1 cellular context compared by ENCODE assay signal in the genomic region with DNA sequence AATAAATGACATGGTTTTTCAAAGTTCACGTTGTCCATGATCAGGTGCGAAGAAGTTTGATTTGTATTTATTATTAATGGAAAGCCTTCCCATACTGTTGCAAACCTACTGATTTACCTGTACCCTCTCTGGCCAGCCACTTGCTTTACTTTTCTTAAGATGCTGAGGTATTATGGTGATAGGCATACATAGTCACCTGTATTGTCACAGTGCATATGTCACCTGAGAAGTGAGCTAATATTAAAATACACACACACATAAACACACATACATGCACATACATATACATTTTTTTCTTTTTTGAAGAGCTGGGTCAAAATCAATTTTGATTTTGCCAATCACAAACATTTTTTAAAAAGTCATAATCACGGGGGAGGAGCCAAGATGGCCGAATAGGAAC.
TF ChIP-seq lines count a peak whose summit lies in the region.

No MANE protein-coding gene starts in this region.

TF ChIP-seq in WTC11, 78 proteins besides CTCF, POLR2A, EP300 and RAD21 (continued from another document):
- TF ChIP-seq, protein P1, sequence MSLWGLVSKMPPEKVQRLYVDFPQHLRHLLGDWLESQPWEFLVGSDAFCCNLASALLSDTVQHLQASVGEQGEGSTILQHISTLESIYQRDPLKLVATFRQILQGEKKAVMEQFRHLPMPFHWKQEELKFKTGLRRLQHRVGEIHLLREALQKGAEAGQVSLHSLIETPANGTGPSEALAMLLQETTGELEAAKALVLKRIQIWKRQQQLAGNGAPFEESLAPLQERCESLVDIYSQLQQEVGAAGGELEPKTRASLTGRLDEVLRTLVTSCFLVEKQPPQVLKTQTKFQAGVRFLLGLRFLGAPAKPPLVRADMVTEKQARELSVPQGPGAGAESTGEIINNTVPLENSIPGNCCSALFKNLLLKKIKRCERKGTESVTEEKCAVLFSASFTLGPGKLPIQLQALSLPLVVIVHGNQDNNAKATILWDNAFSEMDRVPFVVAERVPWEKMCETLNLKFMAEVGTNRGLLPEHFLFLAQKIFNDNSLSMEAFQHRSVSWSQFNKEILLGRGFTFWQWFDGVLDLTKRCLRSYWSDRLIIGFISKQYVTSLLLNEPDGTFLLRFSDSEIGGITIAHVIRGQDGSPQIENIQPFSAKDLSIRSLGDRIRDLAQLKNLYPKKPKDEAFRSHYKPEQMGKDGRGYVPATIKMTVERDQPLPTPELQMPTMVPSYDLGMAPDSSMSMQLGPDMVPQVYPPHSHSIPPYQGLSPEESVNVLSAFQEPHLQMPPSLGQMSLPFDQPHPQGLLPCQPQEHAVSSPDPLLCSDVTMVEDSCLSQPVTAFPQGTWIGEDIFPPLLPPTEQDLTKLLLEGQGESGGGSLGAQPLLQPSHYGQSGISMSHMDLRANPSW (CRISPR knock-in tag; conservative IDR thresholded peaks at IDR 0.05; ENCODE audit: low read depth): no peak
TF ChIP-seq in WTC11: peak in this region for 0.
